25 cellular contexts compared by ENCODE assay signal in genomic region chr17:43609613-43610385, GRCh38. TPM values are rescaled to one million over a fixed set of nuclear protein-coding genes. Genes with fewer than 3 reads are reported as not detected.
DNase-seq lines count a peak whose midpoint lies in the region; ATAC-seq, FAIRE-seq and TF ChIP-seq lines count a peak whose summit lies in the region.
"Had no signal": no experiment of that assay in that cellular context is flagged by ENCODE, and none has a peak within 500 bp of the region (broad histone marks: within the 10 kb centered on the region; RNA-seq: fewer than 3 reads in every experiment).

No MANE protein-coding gene starts in this region.

- no peak overlapping the region for H3K9ac ChIP-seq in adipocyte (ENCODE audit: low read length)

- H3K27me3 ChIP-seq in right cardiac atrium (ENCODE audit: control insufficient read depth, insufficient read depth) (no peaks in the 10 kb centered on the region), adipocyte (replicated peaks; ENCODE audit: control insufficient read depth, insufficient read depth, low read length) (peaks cover 13% of the 10 kb centered on the region), gastrocnemius medialis (no peaks in the 10 kb centered on the region)
- H3K27me3 ChIP-seq: left lung, SJCRH30 had no signal

- WGBS in right cardiac atrium, result 59% methylated on average over 6 of the region's 6 CpGs

- in situ Hi-C loops in gastrocnemius medialis (cut with MboI; ENCODE audit: low sequenced_read_pairs in 4 of 4), result no loop called here

- TF ChIP-seq CTCF in gastrocnemius medialis (IDR thresholded peaks at IDR 0.05 in 4 of 5, conservative IDR thresholded peaks at IDR 0.05 in 1 of 5), result no peak

- DNase-seq in right cardiac atrium (no peak), cardiac septum (ENCODE audit: low spot score) (no peak), adipocyte (ENCODE audit: low read depth) (peak; percentile 22), iris pigment epithelial cell (ENCODE audit: low read depth) (peak; percentile 26), amniotic stem cell (lab: John Stamatoyannopoulos, UW) (no peak), GM19239 (ENCODE audit: insufficient read length, low spot score) (no peak), gastrocnemius medialis (no peak)
- DNase-seq: ACHN; activated CD4-positive, alpha-beta T cell treated with anti-CD3 and anti-CD28 coated beads for 4 hours; activated naive CD4-positive, alpha-beta T cell treated with anti-CD3 and anti-CD28 coated beads for 36 hours; activated T-cell treated with anti-CD3 and anti-CD28 coated beads, Interleukin-2, amount 50 U/mL, for 4 hours; aorta; C1 segment of cervical spinal cord; effector CD4-positive, alpha-beta T cell; left lung; NCI-H1694 treated with DMSO at 0.1 percent for 48 hours; NCI-H748 treated with DMSO at 0.1 percent for 48 hours; stimulated activated CD4-positive, alpha-beta T cell treated with anti-CD3 and anti-CD28 coated beads, Interleukin-2, amount 100 ng/mL, for 24 hours; stimulated activated naive B cell treated with anti-CD40 and anti-IgM and Interleukin-4, amounts not matched to agents 10 μg/mL and 1 μg/mL and 100 μg/mL, for 72 hours; T-cell had no signal

- no peak for TF ChIP-seq POLR2A in gastrocnemius medialis (IDR thresholded peaks at IDR 0.05)

- ATAC-seq in right cardiac atrium (peak; percentile 62 to 71), gastrocnemius medialis (no peak), HG03039 (IDR thresholded peaks at IDR 0.05; ENCODE audit: unreplicated experiment) (no peak)
- ATAC-seq: activated T-cell treated with anti-CD3 and anti-CD28 coated beads, Interleukin-2, amount 50 U/mL, for 4 hours; left lung; stimulated activated naive B cell treated with anti-CD40 and anti-IgM and Interleukin-4, amounts not matched to agents 10 μg/mL and 1 μg/mL and 100 μg/mL, for 72 hours; T-cell had no signal

- H3K9me3 ChIP-seq in right cardiac atrium (ENCODE audit: control insufficient read depth, low read length) (no peaks in the 10 kb centered on the region), adipocyte (ENCODE audit: control insufficient read depth, low read length) (no peaks in the 10 kb centered on the region), gastrocnemius medialis (no peaks in the 10 kb centered on the region)
- H3K9me3 ChIP-seq: left lung, SJCRH30 had no signal

- H3K27ac ChIP-seq in right cardiac atrium (ENCODE audit: low read length) (peak overlapping the region; percentile 24), gastrocnemius medialis (no peak overlapping the region)
- H3K27ac ChIP-seq: SJCRH30 had no signal

- no peak overlapping the region for H3K4me3 ChIP-seq in right cardiac atrium (ENCODE audit: low read length)
- no peak overlapping the region for H3K4me3 ChIP-seq in adipocyte (ENCODE audit: low read length)
- H3K4me3 ChIP-seq in gastrocnemius medialis, result no peak overlapping the region
- H3K4me3 ChIP-seq: left lung, SJCRH30 had no signal

- intact Hi-C loops in right cardiac atrium (cut with DNase I) (no loop called here), cardiac septum (cut with DNase I) (no loop called here), gastrocnemius medialis (cut with DNase I; ENCODE audit: low total_unique reads) (no loop called here)

- FAIRE-seq in GM19239 (lab: Jason Lieb, UNC), result no peak
- FAIRE-seq: HTR-8/SVneo, TTC549, urothelium cell line had no signal

- H3K36me3 ChIP-seq in adipocyte (ENCODE audit: control insufficient read depth, insufficient read depth, low read length, severe bottlenecking) (no peaks in the 10 kb centered on the region), gastrocnemius medialis (no peaks in the 10 kb centered on the region)
- H3K36me3 ChIP-seq: left lung, SJCRH30 had no signal

- H3K4me1 ChIP-seq in right cardiac atrium (ENCODE audit: control insufficient read depth, insufficient read depth, low read length) (no peaks in the 10 kb centered on the region), adipocyte (ENCODE audit: control insufficient read depth, insufficient read depth, low read length) (peaks cover 9% of the 10 kb centered on the region), gastrocnemius medialis (no peaks in the 10 kb centered on the region)
- H3K4me1 ChIP-seq: left lung had no signal

RNA-seq across cellular contexts. Expression of gene MEOX1, which starts 51.9 kb away (rescaled TPM):
- total RNA-seq in right cardiac atrium (10 to 100 TPM in 2 of 4 donors, 1 to 10 TPM in 2; 4.2 to 16.8 (median 7.6) TPM), cardiac septum (19.8 TPM), gastrocnemius medialis (10 to 100 TPM in 1 of 4 donors, 1 to 10 TPM in 3; 4.0 to 12.2 (median 8.8) TPM)
- 11.2 TPM for polyA plus RNA-seq in right cardiac atrium

Comparison
In these comparisons a context has a peak if more than half of its experiments do, and no peak if none do; other contexts are left out.
1. ATAC-seq: peak in right cardiac atrium (2 of 2); none in gastrocnemius medialis (0 of 2) and HG03039 (single experiment).
2. DNase-seq: peak in adipocyte (single experiment) and iris pigment epithelial cell (single experiment); none in right cardiac atrium (0 of 3), cardiac septum (single experiment), amniotic stem cell (single experiment), GM19239 (single experiment) and gastrocnemius medialis (0 of 2).